8 cellular contexts compared by ENCODE assay signal in genomic region chr12:96516472-96517417, GRCh38. TPM values are rescaled to one million over a fixed set of nuclear protein-coding genes. Genes with fewer than 3 reads are reported as not detected.
DNase-seq lines count a peak whose midpoint lies in the region; ATAC-seq, FAIRE-seq and TF ChIP-seq lines count a peak whose summit lies in the region.

No MANE protein-coding gene starts in this region.

- H3K27me3 Mint-ChIP-seq in activated T-cell treated with anti-CD3 and anti-CD28 coated beads, Interleukin-2, amount 50 U/mL, for 72 hours (ENCODE audit: low read depth) = no peaks in the 10 kb centered on the region

- no TSS peak for BruUV-seq in Panc1 (replicated peaks; lab: Mats Ljungman, UMichigan)

- in situ Hi-C loops in Panc1 (cut with HindIII; ENCODE audit: low pct_unique_long_range_greater_than_20kb, low sequenced_read_pairs) = no loop called here

- peak overlapping the region; percentile 65 to 89 for H3K4me3 Mint-ChIP-seq in activated T-cell treated with anti-CD3 and anti-CD28 coated beads, Interleukin-2, amount 50 U/mL, for 72 hours

- intact Hi-C loops in Panc1 (cut with micrococcal nuclease; ENCODE audit: unreplicated experiment) = loop anchor here (1.0 to 10.0 kb wide), 5 partner anchors 112 to 499 kb away; partner anchors contain the start of gene CDK17

- H3K36me3 Mint-ChIP-seq in activated T-cell treated with anti-CD3 and anti-CD28 coated beads, Interleukin-2, amount 50 U/mL, for 72 hours (ENCODE audit: insufficient read depth in 2 of 2) = no peaks in the 10 kb centered on the region

- H3K4me1 Mint-ChIP-seq in activated T-cell treated with anti-CD3 and anti-CD28 coated beads, Interleukin-2, amount 50 U/mL, for 72 hours (ENCODE audit: low read depth) = peaks cover 20% of the 10 kb centered on the region

- DNase-seq in DMS153 treated with DMSO at 0.1 percent for 48 hours (lab: John Stamatoyannopoulos, UW; ENCODE audit: unreplicated experiment) (peak; percentile 65), HTR-8/SVneo (ENCODE audit: insufficient read length, low spot score) (peak; percentile 62), Panc1 (ENCODE audit: low read depth, low spot score) (peak; percentile 54), fibroblast of mammary gland (ENCODE audit: low read depth) (peak; percentile 83), suprapubic skin (ENCODE audit: low spot score in 2 of 2) (peak; percentile 77 to 83)
- DNase-seq in activated T-cell treated with anti-CD3 and anti-CD28 coated beads, Interleukin-2, amount 50 U/mL, for 72 hours = peak; percentile 85 to 87

- TF ChIP-seq CTCF in Panc1 (IDR thresholded peaks at IDR 0.05) (peak; percentile 69; the same call in 1 of the 2 replicates), fibroblast of mammary gland (conservative IDR thresholded peaks at IDR 0.05; ENCODE audit: control insufficient read depth, insufficient read depth, low read depth, low read length) (peak; percentile 50), neutrophil (IDR thresholded peaks at IDR 0.05) (peak; percentile 73), suprapubic skin (IDR thresholded peaks at IDR 0.05) (peak; percentile 30 to 90)

- H3K27ac Mint-ChIP-seq in activated T-cell treated with anti-CD3 and anti-CD28 coated beads, Interleukin-2, amount 50 U/mL, for 72 hours = peak overlapping the region; percentile 95

- FAIRE-seq in HTR-8/SVneo (lab: Jason Lieb, UNC) = peak; percentile 36

- no peaks in the 10 kb centered on the region for H3K27me3 ChIP-seq in Panc1 (ENCODE audit: control insufficient read depth, insufficient read depth, low read length)
- H3K27me3 ChIP-seq in neutrophil = no peaks in the 10 kb centered on the region
- no peaks in the 10 kb centered on the region for H3K27me3 ChIP-seq in suprapubic skin

- no peaks in the 10 kb centered on the region for H3K9me3 ChIP-seq in Panc1 (ENCODE audit: control insufficient read depth, insufficient read depth, low read depth, low read length)
- no peaks in the 10 kb centered on the region for H3K9me3 ChIP-seq in neutrophil
- no peaks in the 10 kb centered on the region for H3K9me3 ChIP-seq in suprapubic skin

- POLR2A ChIA-PET in Panc1 (lab: Charles Lee) = interaction anchor here (0.7 kb wide), 2 partner anchors 652 to 1964 kb away, joined by 4 to 5 read pairs; no protein-coding TSS in a partner anchor

- no peaks in the 10 kb centered on the region for H3K36me3 ChIP-seq in Panc1 (ENCODE audit: control insufficient read depth, insufficient read depth, low read length)
- H3K36me3 ChIP-seq in neutrophil = no peaks in the 10 kb centered on the region
- no peaks in the 10 kb centered on the region for H3K36me3 ChIP-seq in suprapubic skin

- TF ChIP-seq EP300 in suprapubic skin (IDR thresholded peaks at IDR 0.05) = no peak

- H3K9me3 Mint-ChIP-seq in activated T-cell treated with anti-CD3 and anti-CD28 coated beads, Interleukin-2, amount 50 U/mL, for 72 hours = no peaks in the 10 kb centered on the region

- ATAC-seq in GM21381 (IDR thresholded peaks at IDR 0.05; ENCODE audit: unreplicated experiment) (peak; percentile 58), Panc1 (peak; percentile 88)
- peak; percentile 87 to 90 for ATAC-seq in activated T-cell treated with anti-CD3 and anti-CD28 coated beads, Interleukin-2, amount 50 U/mL, for 72 hours (replicated peaks in 1 of 2)

- no peak for TF ChIP-seq POLR2A in suprapubic skin (IDR thresholded peaks at IDR 0.05)

- H3K4me3 ChIP-seq in Panc1 (ENCODE audit: low read depth in 2 of 2, low read length in 2 of 2) (no peak overlapping the region), fibroblast of mammary gland (ENCODE audit: control insufficient read depth, low read depth, low read length) (no peak overlapping the region), neutrophil (ENCODE audit: low read depth in 1 of 2, low read length in 1 of 2) (no peak overlapping the region), suprapubic skin (no peak overlapping the region)

- no peaks in the 10 kb centered on the region for H3K4me1 ChIP-seq in Panc1 (ENCODE audit: control insufficient read depth, insufficient read depth, low read length)
- H3K4me1 ChIP-seq in neutrophil (ENCODE audit: control insufficient read depth in 1 of 2, insufficient read depth in 1 of 2, low read depth in 1 of 2, low read length in 1 of 2) = peaks cover 2 to 4% of the 10 kb centered on the region in 2 experiments
- no peaks in the 10 kb centered on the region for H3K4me1 ChIP-seq in suprapubic skin

- CTCF ChIA-PET in Panc1 (lab: Charles Lee) = interaction anchor here (0.6 to 1.3 kb wide), 10 partner anchors 27 to 521 kb away, joined by 3 to 22 read pairs (median 5); partner anchors contain the start of genes CFAP54 and HAL

- 28% methylated on average over 8 of the region's 8 CpGs for WGBS in suprapubic skin

- H3K27ac ChIP-seq in Panc1 (ENCODE audit: low read length) (no peak overlapping the region), neutrophil (no peak overlapping the region), suprapubic skin (no peak overlapping the region)

RNA-seq across cellular contexts. Expression of gene CFAP54, which starts 27.4 kb away (rescaled TPM):
- total RNA-seq in Panc1 (2021; ENCODE audit: unreplicated experiment) (0.64 TPM), suprapubic skin (under 1 TPM in 1 of 4 donors, not detected in 3; 0.16 TPM)
- polyA plus RNA-seq in Panc1 (2012; ENCODE audit: insufficient read length) = 0.82 TPM
- under 1 TPM; 0.24 to 0.67 TPM for total RNA-seq in activated T-cell treated with anti-CD3 and anti-CD28 coated beads, Interleukin-2, amount 50 U/mL, for 72 hours
